ENCODE assay signal across 8 cellular contexts in the genomic region with DNA sequence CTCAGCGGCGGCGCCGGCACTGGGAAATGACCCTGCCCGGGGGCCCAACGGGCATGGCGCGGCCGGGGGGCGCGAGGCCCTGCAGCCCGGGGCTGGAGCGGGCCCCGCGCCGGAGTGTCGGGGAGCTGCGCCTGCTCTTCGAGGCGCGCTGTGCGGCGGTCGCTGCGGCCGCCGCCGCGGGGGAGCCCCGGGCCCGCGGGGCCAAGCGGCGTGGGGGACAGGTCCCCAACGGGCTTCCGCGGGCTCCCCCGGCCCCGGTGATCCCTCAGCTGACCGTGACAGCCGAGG. TPM values are rescaled to one million over a fixed set of nuclear protein-coding genes. Genes with fewer than 3 reads are reported as not detected.
DNase-seq lines count a peak whose midpoint lies in the region; ATAC-seq, FAIRE-seq and TF ChIP-seq lines count a peak whose summit lies in the region.

No MANE protein-coding gene starts in this region.

- ATAC-seq in upper lobe of right lung (no peak), HG03571 (IDR thresholded peaks at IDR 0.05; ENCODE audit: unreplicated experiment) (no peak), GM18498 (IDR thresholded peaks at IDR 0.05; ENCODE audit: unreplicated experiment) (no peak)

- TF ChIP-seq CTCF in keratinocyte (optimal IDR thresholded peaks at IDR 0.05 in 1 of 3, IDR thresholded peaks at IDR 0.05 in 1 of 3, conservative IDR thresholded peaks at IDR 0.05 in 1 of 3; ENCODE audit: extremely low read depth in 1 of 3, insufficient read depth in 2 of 3, low read length in 3 of 3) (no peak), upper lobe of right lung (IDR thresholded peaks at IDR 0.05) (no peak)

- no peaks in the 10 kb centered on the region for H3K36me3 ChIP-seq in SJCRH30
- no peaks in the 10 kb centered on the region for H3K36me3 ChIP-seq in keratinocyte (ENCODE audit: control insufficient read depth in 2 of 2, extremely low read depth in 1 of 2, insufficient read depth in 2 of 2, low read length in 2 of 2)
- no peaks in the 10 kb centered on the region for H3K36me3 ChIP-seq in upper lobe of right lung

- CTCF ChIA-PET in activated naive CD4-positive, alpha-beta T cell treated with anti-CD3 and anti-CD28 coated beads, Interleukin-2, amount 10 ng/mL, durations not matched to agents 7 days and 5 days (lab: Charles Lee), result interaction anchor here (2.7 kb wide), 1 partner anchor 28 kb away, joined by 7 read pairs; no protein-coding TSS in a partner anchor

- H3K4me3 ChIP-seq in SJCRH30 (peak overlapping the region; percentile 73), keratinocyte (ENCODE audit: control insufficient read depth in 2 of 3, extremely low read depth in 1 of 3, insufficient read depth in 2 of 3, low read depth in 1 of 3, low read length in 3 of 3) (peak overlapping the region; percentile 13 to 67 (median 29)), upper lobe of right lung (peak overlapping the region; percentile 48)

- H3K4me1 ChIP-seq in SJCRH30 (peaks cover 24% of the 10 kb centered on the region), keratinocyte (ENCODE audit: control insufficient read depth, extremely low read depth, insufficient read depth, low read length) (peaks cover 26% of the 10 kb centered on the region), upper lobe of right lung (peaks cover 29% of the 10 kb centered on the region)

- peaks cover 31% of the 10 kb centered on the region for H3K4me1 Mint-ChIP-seq in activated naive CD4-positive, alpha-beta T cell treated with anti-CD3 and anti-CD28 coated beads, Interleukin-2, amount 10 ng/mL, durations not matched to agents 7 days and 5 days

- no peaks in the 10 kb centered on the region for H3K79me2 ChIP-seq in keratinocyte (ENCODE audit: control insufficient read depth, insufficient read depth, low read length)

- H2AFZ ChIP-seq in keratinocyte (ENCODE audit: control insufficient read depth, low read length), result no peak overlapping the region

- no peak overlapping the region for H3K27ac Mint-ChIP-seq in activated naive CD4-positive, alpha-beta T cell treated with anti-CD3 and anti-CD28 coated beads, Interleukin-2, amount 10 ng/mL, durations not matched to agents 7 days and 5 days

- H3K9ac ChIP-seq in keratinocyte (ENCODE audit: control insufficient read depth, extremely low read depth, insufficient read depth, low read length), result no peak overlapping the region

- dilution Hi-C loops in keratinocyte (cut with MboI; ENCODE audit: extremely low pct_ligation_motif_present, low sequenced_read_pairs), result no loop called here

- no peaks in the 10 kb centered on the region for H3K9me1 ChIP-seq in keratinocyte (ENCODE audit: control insufficient read depth, extremely low read depth, insufficient read depth, low read length)

- peak overlapping the region; percentile 63 for H3K4me3 Mint-ChIP-seq in activated naive CD4-positive, alpha-beta T cell treated with anti-CD3 and anti-CD28 coated beads, Interleukin-2, amount 10 ng/mL, durations not matched to agents 7 days and 5 days

- no peaks in the 10 kb centered on the region for H4K20me1 ChIP-seq in keratinocyte (ENCODE audit: control insufficient read depth, extremely low read depth, insufficient read depth, low read length)

- no peak for DNase-seq in activated naive CD4-positive, alpha-beta T cell treated with anti-CD3 and anti-CD28 coated beads, Interleukin-2, amount 10 ng/mL, durations not matched to agents 7 days and 5 days
- DNase-seq in activated naive CD4-positive, alpha-beta T cell treated with anti-CD3 and anti-CD28 coated beads, Interleukin-2, amount 50 U/mL, for 16 hours, result no peak
- DNase-seq in SJCRH30 (no peak), keratinocyte (ENCODE audit: low read depth, low spot score) (no peak), upper lobe of right lung (no peak)
- DNase-seq in stimulated activated naive CD4-positive, alpha-beta T cell (lab: John Stamatoyannopoulos, UW), result no peak

- FAIRE-seq in keratinocyte (lab: Jason Lieb, UNC), result no peak

- peak overlapping the region; percentile 68 for H3K4me2 ChIP-seq in keratinocyte (ENCODE audit: control insufficient read depth, extremely low read depth, insufficient read depth, low read depth, low read length)

- H3K9me3 Mint-ChIP-seq in activated naive CD4-positive, alpha-beta T cell treated with anti-CD3 and anti-CD28 coated beads, Interleukin-2, amount 10 ng/mL, durations not matched to agents 7 days and 5 days, result no peaks in the 10 kb centered on the region

- H3K27me3 ChIP-seq in SJCRH30 (no peaks in the 10 kb centered on the region), keratinocyte (ENCODE audit: control insufficient read depth, extremely low read depth, insufficient read depth, low read length) (peaks cover 42% of the 10 kb centered on the region), upper lobe of right lung (peaks cover 51% of the 10 kb centered on the region)

- peaks cover 83% of the 10 kb centered on the region for H3K27me3 Mint-ChIP-seq in activated naive CD4-positive, alpha-beta T cell treated with anti-CD3 and anti-CD28 coated beads, Interleukin-2, amount 10 ng/mL, durations not matched to agents 7 days and 5 days

- no peaks in the 10 kb centered on the region for H3K36me3 Mint-ChIP-seq in activated naive CD4-positive, alpha-beta T cell treated with anti-CD3 and anti-CD28 coated beads, Interleukin-2, amount 10 ng/mL, durations not matched to agents 7 days and 5 days

- intact Hi-C loops in upper lobe of right lung (cut with DNase I), result no loop called here

- H3K27ac ChIP-seq in SJCRH30 (no peak overlapping the region), keratinocyte (ENCODE audit: control insufficient read depth, insufficient read depth, low read length) (no peak overlapping the region), upper lobe of right lung (no peak overlapping the region)

- H3K9me3 ChIP-seq in SJCRH30 (replicated peaks), result no peaks in the 10 kb centered on the region
- no peaks in the 10 kb centered on the region for H3K9me3 ChIP-seq in keratinocyte (ENCODE audit: control insufficient read depth, low read depth, low read length)
- no peaks in the 10 kb centered on the region for H3K9me3 ChIP-seq in upper lobe of right lung

RNA-seq across cellular contexts. Expression of gene ITPKA, which starts 0.2 kb away (rescaled TPM):
- 8.4 and 8.8 TPM in 2 replicates for total RNA-seq in SJCRH30 (2014; rRNA removed; shearing (Covaris generic))
- polyA plus RNA-seq in keratinocyte, result 0.12 to 0.14 TPM in 2 of 3 replicates, not detected in the other
- not detected for polyA plus RNA-seq in keratinocyte (2011; ENCODE audit: low read depth)
- 0.22 TPM in 1 of 2 replicates, not detected in the other for polyA plus RNA-seq in keratinocyte (2011; cell fraction: cytosol; rRNA removed)
- polyA plus RNA-seq in keratinocyte (2011; cell fraction: nucleus; rRNA removed), result 0.15 TPM in 1 of 2 replicates, not detected in the other
- polyA plus RNA-seq in keratinocyte (2012; ENCODE audit: low replicate concordance), result 0.11 TPM in 1 of 2 replicates, not detected in the other
- polyA minus RNA-seq in keratinocyte, result not detected in 3 replicates
- 3.3 TPM for polyA minus RNA-seq in keratinocyte (2011; cell fraction: cytosol; rRNA and poly(A)+ RNA removed)
- polyA minus RNA-seq in keratinocyte (2011; cell fraction: nucleus; rRNA and poly(A)+ RNA removed), result not detected in 2 replicates
- 0.67 TPM for total RNA-seq in upper lobe of right lung

RNA-seq across cellular contexts. Expression of gene LTK, which starts 19.8 kb away (rescaled TPM):
- total RNA-seq in SJCRH30 (2014; rRNA removed; shearing (Covaris generic)), result 4.7 and 4.9 TPM in 2 replicates
- not detected in 3 replicates for polyA plus RNA-seq in keratinocyte
- not detected for polyA plus RNA-seq in keratinocyte (2011; ENCODE audit: low read depth)
- not detected in 2 replicates for polyA plus RNA-seq in keratinocyte (2011; cell fraction: cytosol; rRNA removed)
- polyA plus RNA-seq in keratinocyte (2011; cell fraction: nucleus; rRNA removed), result not detected in 2 replicates
- not detected in 2 replicates for polyA plus RNA-seq in keratinocyte (2012; ENCODE audit: low replicate concordance)
- not detected in 3 replicates for polyA minus RNA-seq in keratinocyte
- polyA minus RNA-seq in keratinocyte (2011; cell fraction: cytosol; rRNA and poly(A)+ RNA removed), result not detected
- polyA minus RNA-seq in keratinocyte (2011; cell fraction: nucleus; rRNA and poly(A)+ RNA removed), result not detected in 2 replicates
- total RNA-seq in upper lobe of right lung, result 15.1 TPM

RNA-seq across cellular contexts. Expression of gene RPAP1, which starts 50.2 kb away (rescaled TPM):
- 19.5 and 24.0 TPM in 2 replicates for total RNA-seq in SJCRH30 (2014; rRNA removed; shearing (Covaris generic))
- polyA plus RNA-seq in keratinocyte, result 5.9 to 12.6 TPM (median 11.6 TPM) in 3 replicates
- polyA plus RNA-seq in keratinocyte (2011; ENCODE audit: low read depth), result 11.2 TPM
- 8.7 and 11.7 TPM in 2 replicates for polyA plus RNA-seq in keratinocyte (2011; cell fraction: cytosol; rRNA removed)
- 32.2 and 36.3 TPM in 2 replicates for polyA plus RNA-seq in keratinocyte (2011; cell fraction: nucleus; rRNA removed)
- 14.6 and 22.9 TPM in 2 replicates for polyA plus RNA-seq in keratinocyte (2012; ENCODE audit: low replicate concordance)
- polyA minus RNA-seq in keratinocyte, result 9.3 to 50.7 TPM (median 16.2 TPM) in 3 replicates
- 15.2 TPM for polyA minus RNA-seq in keratinocyte (2011; cell fraction: cytosol; rRNA and poly(A)+ RNA removed)
- 20.3 and 28.6 TPM in 2 replicates for polyA minus RNA-seq in keratinocyte (2011; cell fraction: nucleus; rRNA and poly(A)+ RNA removed)
- 24.9 TPM for total RNA-seq in upper lobe of right lung
